ENCODE assay signal across 9 cellular contexts in the genomic region with DNA sequence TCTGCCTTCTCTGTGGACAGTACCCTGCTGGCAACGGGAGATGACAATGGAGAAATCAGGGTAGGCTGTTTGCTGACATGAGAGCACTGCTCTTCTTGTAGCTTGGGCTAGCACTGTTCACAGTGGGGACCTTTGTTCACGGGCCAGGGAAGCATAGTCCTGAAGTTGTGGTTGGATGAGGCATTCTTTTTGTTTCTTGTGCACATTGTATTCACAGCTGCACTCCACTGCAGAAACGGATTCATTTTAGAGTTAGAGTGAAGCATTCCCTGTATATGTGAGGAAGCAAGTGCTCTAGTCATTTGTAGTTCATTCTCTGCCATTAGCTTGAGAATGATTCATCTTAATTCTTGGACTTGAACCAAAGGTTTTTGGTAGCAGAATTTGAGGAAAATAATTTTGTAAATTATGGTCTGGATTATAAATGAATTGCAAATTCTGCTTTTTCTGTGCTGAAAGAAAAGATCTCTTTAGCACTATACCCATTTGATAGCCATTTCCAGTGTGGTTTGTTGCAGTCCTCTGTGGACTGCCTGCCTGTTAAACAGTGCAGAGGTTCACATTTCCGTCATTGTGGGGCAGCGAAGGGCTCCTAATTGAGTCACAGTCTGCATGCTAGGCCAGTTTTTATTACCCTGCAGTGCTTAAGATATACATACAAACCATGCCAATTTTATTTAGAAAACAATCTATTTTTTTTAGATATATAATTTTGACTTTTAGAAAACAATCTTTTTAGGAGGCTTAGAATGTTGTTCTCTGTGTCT.
DNase-seq lines count a peak whose midpoint lies in the region; ATAC-seq lines count a peak whose summit lies in the region.
"Had no signal": no experiment of that assay in that cellular context is flagged by ENCODE, and none has a peak within 500 bp of the region (broad histone marks: within the 10 kb centered on the region; RNA-seq: fewer than 3 reads in every experiment).

No MANE protein-coding gene starts in this region.

- no peak overlapping the region for H2BK120ac ChIP-seq in mesendoderm (ENCODE audit: low read depth, low read length)

- H3K9me3 Mint-ChIP-seq in activated T-cell treated with anti-CD3 and anti-CD28 coated beads, Interleukin-2, amount 50 U/mL, for 24 hours: no peaks in the 10 kb centered on the region

- no peak overlapping the region for H3K23ac ChIP-seq in mesendoderm (ENCODE audit: low read length)

- H3K4me2 ChIP-seq in mesendoderm (ENCODE audit: low read length): no peak overlapping the region

- H2BK15ac ChIP-seq in mesendoderm (replicated peaks; ENCODE audit: low read depth): no peak overlapping the region

- H3K27me3 ChIP-seq in SJSA1 (replicated peaks) (no peaks in the 10 kb centered on the region), mesendoderm (ENCODE audit: insufficient read depth, low read length, poor library complexity) (no peaks in the 10 kb centered on the region)

- H3K9ac ChIP-seq in mesendoderm (ENCODE audit: low read length): no peak overlapping the region

- no peaks in the 10 kb centered on the region for H3K27me3 Mint-ChIP-seq in activated T-cell treated with anti-CD3 and anti-CD28 coated beads, Interleukin-2, amount 50 U/mL, for 24 hours

- peak; percentile 93 for ATAC-seq in GM21619 (IDR thresholded peaks at IDR 0.05; ENCODE audit: unreplicated experiment)

- no peaks in the 10 kb centered on the region for H3K79me1 ChIP-seq in mesendoderm (ENCODE audit: low read length)

- no peak overlapping the region for H2AK5ac ChIP-seq in mesendoderm (ENCODE audit: low read length)

- no peak overlapping the region for H3K4ac ChIP-seq in mesendoderm (ENCODE audit: low read depth, low read length)

- H3K56ac ChIP-seq in mesendoderm (ENCODE audit: low read length): no peak overlapping the region

- H3K79me2 ChIP-seq in mesendoderm (ENCODE audit: control insufficient read depth, insufficient read depth, low read length): no peaks in the 10 kb centered on the region

- H3K9me3 ChIP-seq in SJSA1 (replicated peaks): no peaks in the 10 kb centered on the region
- H3K9me3 ChIP-seq: lower lobe of right lung had no signal

- H2BK5ac ChIP-seq in mesendoderm (ENCODE audit: low read length): no peak overlapping the region

- H3K18ac ChIP-seq in mesendoderm (ENCODE audit: low read length): no peak overlapping the region

- no peak overlapping the region for H3K4me3 Mint-ChIP-seq in activated T-cell treated with anti-CD3 and anti-CD28 coated beads, Interleukin-2, amount 50 U/mL, for 24 hours

- peaks cover 76% of the 10 kb centered on the region for H3K36me3 Mint-ChIP-seq in activated T-cell treated with anti-CD3 and anti-CD28 coated beads, Interleukin-2, amount 50 U/mL, for 24 hours (ENCODE audit: low read depth)

- WGBS in mesendoderm (ENCODE audit: extremely low coverage, insufficient coverage, low lambda C conversion rate): no CpG with 5 or more reads among the region's 5 CpGs

- DNase-seq in activated T-cell treated with anti-CD3 and anti-CD28 coated beads for 48 hours (ENCODE audit: low read depth) (peak; percentile 44), HuH-7 (ENCODE audit: low spot score) (peak; percentile 34), SJSA1 (ENCODE audit: low read depth in 1 of 2, low spot score in 2 of 2) (peak; percentile 22 to 59), mesendoderm (peak; percentile 71), GOT3 (lab: John Stamatoyannopoulos, UW) (no peak)
- no peak for DNase-seq in activated T-cell treated with anti-CD3 and anti-CD28 coated beads, Interleukin-2, amount 50 U/mL, for 24 hours
- DNase-seq: lower lobe of right lung had no signal

- H3K4me3 ChIP-seq in SJSA1 (no peak overlapping the region), mesendoderm (ENCODE audit: low read length) (no peak overlapping the region)
- H3K4me3 ChIP-seq: lower lobe of right lung had no signal

- H3K36me3 ChIP-seq in SJSA1 (peaks cover 53% of the 10 kb centered on the region), mesendoderm (ENCODE audit: control insufficient read depth, insufficient read depth, low read length) (peaks cover 1% of the 10 kb centered on the region)

- H3K4me1 ChIP-seq in SJSA1 (replicated peaks) (peaks cover 6% of the 10 kb centered on the region; the same call in 1 of the 2 replicates), mesendoderm (ENCODE audit: control insufficient read depth, low read depth, low read length) (no peaks in the 10 kb centered on the region)
- H3K4me1 ChIP-seq: lower lobe of right lung had no signal

- H3K27ac ChIP-seq in SJSA1: no peak overlapping the region
- peak overlapping the region; percentile 75 for H3K27ac ChIP-seq in cingulate gyrus (ENCODE audit: low read depth, low read length)
- H3K27ac ChIP-seq in mesendoderm (ENCODE audit: low read depth, low read length): no peak overlapping the region
- H3K27ac ChIP-seq: lower lobe of right lung had no signal

- H4K5ac ChIP-seq in mesendoderm (ENCODE audit: low read length): no peak overlapping the region

- no peak overlapping the region for H3K27ac Mint-ChIP-seq in activated T-cell treated with anti-CD3 and anti-CD28 coated beads, Interleukin-2, amount 50 U/mL, for 24 hours

- no peak overlapping the region for H4K8ac ChIP-seq in mesendoderm (ENCODE audit: low read depth, low read length)

- H3K4me1 Mint-ChIP-seq in activated T-cell treated with anti-CD3 and anti-CD28 coated beads, Interleukin-2, amount 50 U/mL, for 24 hours (ENCODE audit: low read depth): peaks cover 12% of the 10 kb centered on the region

Comparison
In these comparisons a context has a peak if more than half of its experiments do, and no peak if none do; other contexts are left out.
1. DNase-seq: peak in activated T-cell treated with anti-CD3 and anti-CD28 coated beads for 48 hours (single experiment), HuH-7 (single experiment), SJSA1 (2 of 2) and mesendoderm (single experiment); none in activated T-cell treated with anti-CD3 and anti-CD28 coated beads, Interleukin-2, amount 50 U/mL, for 24 hours (single experiment) and GOT3 (single experiment).